9 cellular contexts compared by ENCODE assay signal in the genomic region with DNA sequence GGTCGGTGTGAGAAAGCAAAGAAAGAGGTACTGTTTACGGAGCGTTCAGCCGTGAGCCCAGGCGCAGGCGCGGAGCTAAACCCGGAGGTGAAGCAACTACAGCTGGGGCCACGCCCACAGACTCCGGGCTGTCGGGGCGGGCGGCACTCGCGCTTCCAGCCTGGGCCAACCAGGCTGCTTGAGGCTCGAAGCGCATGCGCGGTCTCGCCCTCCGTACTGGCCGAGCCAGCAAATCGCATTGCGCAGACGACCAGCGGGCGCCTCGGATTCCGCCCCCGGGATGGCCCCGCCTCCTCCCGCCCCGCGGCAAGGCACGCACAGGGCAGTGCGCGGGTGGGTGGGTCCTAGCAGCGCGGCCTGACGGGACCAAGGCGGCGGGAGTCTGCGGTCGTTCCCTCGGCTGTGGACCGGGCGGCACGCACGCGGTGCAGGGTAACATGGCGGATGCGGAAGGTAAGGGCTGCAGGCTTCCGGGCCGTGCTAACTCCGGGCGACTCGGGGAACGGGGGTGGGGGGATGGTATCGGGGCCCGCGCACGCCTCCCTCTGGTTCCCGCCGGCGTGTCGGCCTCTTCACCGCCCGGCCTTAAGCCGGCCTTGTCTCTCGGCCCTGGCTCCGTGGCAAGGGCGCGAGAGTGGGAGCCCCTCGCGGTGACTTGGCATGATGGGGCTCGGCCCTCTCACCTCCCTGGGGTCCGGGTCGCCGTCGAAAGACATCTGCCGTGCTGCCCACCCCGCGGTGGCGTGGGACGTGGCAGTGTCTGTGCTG. TPM values are rescaled to one million over a fixed set of nuclear protein-coding genes. Genes with fewer than 3 reads are reported as not detected.
DNase-seq lines count a peak whose midpoint lies in the region; ATAC-seq, FAIRE-seq and TF ChIP-seq lines count a peak whose summit lies in the region.
"Had no signal": no experiment of that assay in that cellular context is flagged by ENCODE, and none has a peak within 500 bp of the region (broad histone marks: within the 10 kb centered on the region; RNA-seq: fewer than 3 reads in every experiment).

A gene (plus strand): TSS at position 336 of the 768 bp plus-strand sequence. CDS start 102 bp downstream, at position 438.

- H3K36me3 ChIP-seq in keratinocyte (ENCODE audit: control insufficient read depth in 2 of 2, extremely low read depth in 1 of 2, insufficient read depth in 2 of 2, low read length in 2 of 2): peaks cover 8 to 9% of the 10 kb centered on the region in 2 experiments

- H3K27me3 Mint-ChIP-seq in central memory CD8-positive, alpha-beta T cell: no peaks in the 10 kb centered on the region

- H3K9ac ChIP-seq in keratinocyte (ENCODE audit: control insufficient read depth, extremely low read depth, insufficient read depth, low read length): peak within 1 kb of the TSS; percentile 93

- H2AFZ ChIP-seq in keratinocyte (ENCODE audit: control insufficient read depth, low read length): peak within 1 kb of the TSS; percentile 70

- H3K27ac Mint-ChIP-seq in central memory CD8-positive, alpha-beta T cell (ENCODE audit: low read depth): peak within 1 kb of the TSS; percentile 78

- no peaks in the 10 kb centered on the region for H3K27me3 ChIP-seq in keratinocyte (ENCODE audit: control insufficient read depth, extremely low read depth, insufficient read depth, low read length)

- H3K9me3 Mint-ChIP-seq in central memory CD8-positive, alpha-beta T cell: no peaks in the 10 kb centered on the region

- peaks cover 7% of the 10 kb centered on the region for H3K4me1 ChIP-seq in keratinocyte (ENCODE audit: control insufficient read depth, extremely low read depth, insufficient read depth, low read length)

- no peaks in the 10 kb centered on the region for H3K9me3 ChIP-seq in keratinocyte (ENCODE audit: control insufficient read depth, low read depth, low read length)

- peaks cover 42% of the 10 kb centered on the region for H3K79me2 ChIP-seq in keratinocyte (ENCODE audit: control insufficient read depth, insufficient read depth, low read length)

- DNase-seq in AG09319 (ENCODE audit: extremely low read depth, low read depth) (peak; percentile 88), NCI-H345 treated with DMSO at 0.1 percent for 48 hours (lab: John Stamatoyannopoulos, UW; ENCODE audit: unreplicated experiment) (peak; percentile 93), keratinocyte (ENCODE audit: low read depth, low spot score) (peak; percentile 66)
- DNase-seq in activated CD4-positive, CD25-positive, alpha-beta regulatory T cell treated with anti-CD3 and anti-CD28 coated beads, Interleukin-2, amount 50 U/mL, for 16 hours (ENCODE audit: low read depth, low spot score): peak; percentile 84
- peak; percentile 85 to 90 for DNase-seq in central memory CD8-positive, alpha-beta T cell (ENCODE audit: low spot score in 2 of 2)
- peak; percentile 87 to 91 for DNase-seq in stimulated activated CD4-positive, alpha-beta T cell treated with anti-CD3 and anti-CD28 coated beads, Interleukin-15, amount 100 ng/mL, for 1 hour (ENCODE audit: low read depth in 1 of 2, low spot score in 1 of 2)

- H3K27ac ChIP-seq in keratinocyte (ENCODE audit: control insufficient read depth, insufficient read depth, low read length): peak within 1 kb of the TSS; percentile 91

- TF ChIP-seq CTCF in AG09319 (IDR thresholded peaks at IDR 0.05; ENCODE audit: low read depth, low read length) (peak; percentile 18), keratinocyte (optimal IDR thresholded peaks at IDR 0.05 in 1 of 3, IDR thresholded peaks at IDR 0.05 in 1 of 3, conservative IDR thresholded peaks at IDR 0.05 in 1 of 3; ENCODE audit: extremely low read depth in 1 of 3, insufficient read depth in 2 of 3, low read length in 3 of 3) (peak in 1 of 3 experiments; percentile 5)

- ATAC-seq in GM19023 (IDR thresholded peaks at IDR 0.05; ENCODE audit: unreplicated experiment): peak; percentile 88
- peak; percentile 87 for ATAC-seq in HG03280 (IDR thresholded peaks at IDR 0.05; ENCODE audit: unreplicated experiment)
- peak; percentile 87 for ATAC-seq in central memory CD8-positive, alpha-beta T cell (replicated peaks; ENCODE audit: extremely low read depth, poor library complexity, severe bottlenecking)

- H3K4me3 ChIP-seq in keratinocyte (ENCODE audit: control insufficient read depth in 2 of 3, extremely low read depth in 1 of 3, insufficient read depth in 2 of 3, low read depth in 1 of 3, low read length in 3 of 3): peak within 1 kb of the TSS; percentile 62 to 94 (median 77)

- peak within 1 kb of the TSS; percentile 76 for H3K4me2 ChIP-seq in keratinocyte (ENCODE audit: control insufficient read depth, extremely low read depth, insufficient read depth, low read depth, low read length)

- H3K36me3 Mint-ChIP-seq in central memory CD8-positive, alpha-beta T cell (ENCODE audit: insufficient read depth): peaks cover 23% of the 10 kb centered on the region

- dilution Hi-C loops in keratinocyte (cut with MboI; ENCODE audit: extremely low pct_ligation_motif_present, low sequenced_read_pairs): no loop called here

- H3K9me1 ChIP-seq in keratinocyte (ENCODE audit: control insufficient read depth, extremely low read depth, insufficient read depth, low read length): no peaks in the 10 kb centered on the region

- FAIRE-seq in keratinocyte (lab: Jason Lieb, UNC): no peak
- FAIRE-seq: endometrium had no signal

- peak within 1 kb of the TSS; percentile 76 for H3K4me3 Mint-ChIP-seq in central memory CD8-positive, alpha-beta T cell

- no peaks in the 10 kb centered on the region for H4K20me1 ChIP-seq in keratinocyte (ENCODE audit: control insufficient read depth, extremely low read depth, insufficient read depth, low read length)

- H3K4me1 Mint-ChIP-seq in central memory CD8-positive, alpha-beta T cell: peaks cover 8% of the 10 kb centered on the region

RNA-seq across cellular contexts. Expression of the gene that starts here (rescaled TPM):
- polyA plus RNA-seq in keratinocyte: 42.3 to 98.6 TPM (median 80.7 TPM) in 3 replicates
- 163 TPM for polyA plus RNA-seq in keratinocyte (2011; ENCODE audit: low read depth)
- polyA plus RNA-seq in keratinocyte (2011; cell fraction: cytosol; rRNA removed): 51.9 and 71.3 TPM in 2 replicates
- 67.6 and 97.8 TPM in 2 replicates for polyA plus RNA-seq in keratinocyte (2011; cell fraction: nucleus; rRNA removed)
- polyA plus RNA-seq in keratinocyte (2012; ENCODE audit: low replicate concordance): 50.2 and 75.9 TPM in 2 replicates
- polyA minus RNA-seq in keratinocyte: 38.2 to 79.0 TPM (median 40.9 TPM) in 3 replicates
- 22.4 TPM for polyA minus RNA-seq in keratinocyte (2011; cell fraction: cytosol; rRNA and poly(A)+ RNA removed)
- 24.8 and 42.6 TPM in 2 replicates for polyA minus RNA-seq in keratinocyte (2011; cell fraction: nucleus; rRNA and poly(A)+ RNA removed)

Comparison
In these comparisons a context has a peak if more than half of its experiments do, and no peak if none do; other contexts are left out.
1. Peak in every context shown above with its lines: DNase-seq, ATAC-seq, H3K4me3 ChIP-seq and H3K27ac ChIP-seq.